ENCODE assay signal across 11 cellular contexts in genomic region chr17:511833-512251, GRCh38.
A peak's percentile ranks its signal among the peaks of the same experiment; 100 is the strongest.
DNase-seq lines count a peak whose midpoint lies in the region; ATAC-seq, FAIRE-seq and TF ChIP-seq lines count a peak whose summit lies in the region.
"Had no signal": no experiment of that assay in that cellular context is flagged by ENCODE, and none has a peak within 500 bp of the region (broad histone marks: within the 10 kb centered on the region; RNA-seq: fewer than 3 reads in every experiment).

No MANE protein-coding gene starts in this region.

- H3K4me1 Mint-ChIP-seq in GM23338 = peaks cover 10% of the 10 kb centered on the region; the same call in 1 of the 3 replicates
- peaks cover 19% of the 10 kb centered on the region for H3K4me1 Mint-ChIP-seq in astrocyte (ENCODE audit: low read depth, unreplicated experiment)
- H3K4me1 Mint-ChIP-seq in natural killer cell treated with Interleukin-12 subunit alpha and Interleukin-12 subunit beta and Interleukin-15 and Interleukin-18, amount 100 ng/mL, for 72 hours (ENCODE audit: low read depth in 2 of 2) = no peaks in the 10 kb centered on the region

- no peaks in the 10 kb centered on the region for H4K20me1 ChIP-seq in GM23338 (replicated peaks; ENCODE audit: insufficient read depth)
- no peaks in the 10 kb centered on the region for H4K20me1 ChIP-seq in astrocyte (ENCODE audit: insufficient read depth, low read length)
- H4K20me1 ChIP-seq in hepatocyte (ENCODE audit: insufficient read depth, poor library complexity, severe bottlenecking) = no peaks in the 10 kb centered on the region
- no peaks in the 10 kb centered on the region for H4K20me1 ChIP-seq in smooth muscle cell (ENCODE audit: low read depth)

- H3F3A ChIP-seq in GM23338 (replicated peaks; ENCODE audit: low read depth) (no peaks in the 10 kb centered on the region), smooth muscle cell (ENCODE audit: low read depth) (peaks cover 20% of the 10 kb centered on the region)

- H3K27me3 Mint-ChIP-seq in GM23338 (ENCODE audit: insufficient read depth, low read depth, poor library complexity) = peaks cover 16% of the 10 kb centered on the region
- H3K27me3 Mint-ChIP-seq in astrocyte (ENCODE audit: low read depth, unreplicated experiment) = peaks cover 5% of the 10 kb centered on the region
- H3K27me3 Mint-ChIP-seq in natural killer cell treated with Interleukin-12 subunit alpha and Interleukin-12 subunit beta and Interleukin-15 and Interleukin-18, amount 100 ng/mL, for 72 hours = no peaks in the 10 kb centered on the region

- peaks cover 64% of the 10 kb centered on the region for H3K9me3 Mint-ChIP-seq in GM23338
- peaks cover 11% of the 10 kb centered on the region for H3K9me3 Mint-ChIP-seq in astrocyte (ENCODE audit: unreplicated experiment)
- peaks cover 4% of the 10 kb centered on the region for H3K9me3 Mint-ChIP-seq in natural killer cell treated with Interleukin-12 subunit alpha and Interleukin-12 subunit beta and Interleukin-15 and Interleukin-18, amount 100 ng/mL, for 72 hours

- no peak for TF ChIP-seq CTCF in GM23338 (conservative IDR thresholded peaks at IDR 0.05; ENCODE audit: low read depth in 2 of 2)
- no peak for TF ChIP-seq CTCF in astrocyte (IDR thresholded peaks at IDR 0.05; ENCODE audit: insufficient read depth, low read depth, low read length)
- TF ChIP-seq CTCF in hepatocyte (IDR thresholded peaks at IDR 0.05; ENCODE audit: poor library complexity) = no peak
- no peak for TF ChIP-seq CTCF in smooth muscle cell (IDR thresholded peaks at IDR 0.05; ENCODE audit: borderline replicate concordance, insufficient read depth, poor library complexity, severe bottlenecking)

- no peak for FAIRE-seq in astrocyte (lab: Jason Lieb, UNC)

- no peak overlapping the region for H3K4me2 ChIP-seq in GM23338
- H3K4me2 ChIP-seq in astrocyte (ENCODE audit: low read length) = peak overlapping the region; percentile 75
- peak overlapping the region; percentile 54 for H3K4me2 ChIP-seq in hepatocyte
- H3K4me2 ChIP-seq in smooth muscle cell = peak overlapping the region; percentile 77

- H3K9me3 ChIP-seq in astrocyte (ENCODE audit: insufficient read depth, low read depth, low read length) (peaks cover 3% of the 10 kb centered on the region), hepatocyte (ENCODE audit: low read depth) (no peaks in the 10 kb centered on the region), smooth muscle cell (replicated peaks; ENCODE audit: low read depth) (no peaks in the 10 kb centered on the region)

- 0 out of 2 replicates have a peak, but pooled peaks cover 5% of the 10 kb centered on the region for H3K4me1 ChIP-seq in GM23338 (ENCODE audit: insufficient read depth)
- H3K4me1 ChIP-seq in astrocyte (ENCODE audit: insufficient read depth, low read length) = peaks cover 17% of the 10 kb centered on the region
- H3K4me1 ChIP-seq in hepatocyte (ENCODE audit: insufficient read depth) = peaks cover 23% of the 10 kb centered on the region
- H3K4me1 ChIP-seq in smooth muscle cell (ENCODE audit: low read depth) = peaks cover 18% of the 10 kb centered on the region

- no peak for ATAC-seq in GM23338
- ATAC-seq in natural killer cell treated with Interleukin-12 subunit alpha and Interleukin-12 subunit beta and Interleukin-15 and Interleukin-18, amount 100 ng/mL, for 72 hours = no peak

- H3K27ac ChIP-seq in GM23338 (ENCODE audit: low read depth) (no peak overlapping the region), astrocyte (ENCODE audit: low read depth, low read length) (peak overlapping the region; percentile 57), hepatocyte (no peak overlapping the region), smooth muscle cell (ENCODE audit: low read depth) (peak overlapping the region; percentile 93), substantia nigra (ENCODE audit: low read depth, low read length, poor library complexity, severe bottlenecking) (no peak overlapping the region)

- H3K27me3 ChIP-seq in GM23338 (ENCODE audit: insufficient read depth) = no peaks in the 10 kb centered on the region
- H3K27me3 ChIP-seq in astrocyte (ENCODE audit: insufficient read depth, low read length) = no peaks in the 10 kb centered on the region
- H3K27me3 ChIP-seq in hepatocyte = no peaks in the 10 kb centered on the region
- H3K27me3 ChIP-seq in smooth muscle cell (ENCODE audit: low read depth) = no peaks in the 10 kb centered on the region

- H3K4me3 ChIP-seq in GM23338 = no peak overlapping the region
- peak overlapping the region; percentile 15 for H3K4me3 ChIP-seq in astrocyte (ENCODE audit: insufficient read depth, low read depth, low read length)
- no peak overlapping the region for H3K4me3 ChIP-seq in hepatocyte
- peak overlapping the region; percentile 15 for H3K4me3 ChIP-seq in smooth muscle cell

- H2AFZ ChIP-seq in GM23338 (no peak overlapping the region), astrocyte (ENCODE audit: low read depth, low read length) (no peak overlapping the region), hepatocyte (no peak overlapping the region), smooth muscle cell (ENCODE audit: low read depth) (no peak overlapping the region)

- H3K4me3 Mint-ChIP-seq in GM23338 (no peak overlapping the region), astrocyte (ENCODE audit: unreplicated experiment) (no peak overlapping the region)
- H3K4me3 Mint-ChIP-seq in natural killer cell treated with Interleukin-12 subunit alpha and Interleukin-12 subunit beta and Interleukin-15 and Interleukin-18, amount 100 ng/mL, for 72 hours = no peak overlapping the region

- H3K36me3 Mint-ChIP-seq in GM23338 (ENCODE audit: low read depth) = peaks cover 29% of the 10 kb centered on the region
- peaks cover 16% of the 10 kb centered on the region for H3K36me3 Mint-ChIP-seq in astrocyte (ENCODE audit: low read depth, unreplicated experiment)
- no peaks in the 10 kb centered on the region for H3K36me3 Mint-ChIP-seq in natural killer cell treated with Interleukin-12 subunit alpha and Interleukin-12 subunit beta and Interleukin-15 and Interleukin-18, amount 100 ng/mL, for 72 hours

- 51% methylated on average over 12 of the region's 12 CpGs for WGBS in hepatocyte (ENCODE audit: low lambda C conversion rate, missing lambda C conversion rate)
- WGBS in smooth muscle cell (ENCODE audit: low lambda C conversion rate) = 29% methylated on average over 12 of the region's 12 CpGs

- DNase-seq in GM23338 (ENCODE audit: low spot score) (peak; percentile 15), astrocyte (ENCODE audit: low read depth) (peak; percentile 11), hepatocyte (ENCODE audit: low spot score) (no peak), smooth muscle cell (lab: John Stamatoyannopoulos, UW; ENCODE audit: unreplicated experiment) (no peak), substantia nigra (lab: John Stamatoyannopoulos, UW) (no peak), T-helper 1 cell (no peak)
- DNase-seq in natural killer cell treated with Interleukin-12 subunit alpha and Interleukin-12 subunit beta and Interleukin-15 and Interleukin-18, amount 100 ng/mL, for 72 hours (ENCODE audit: low spot score) = no peak
- DNase-seq: activated CD4-positive, alpha-beta T cell treated with anti-CD3 and anti-CD28 coated beads for 1 hour; Calu3; cerebellar nuclear complex; SHP77 treated with DMSO at 0.1 percent for 48 hours had no signal

- H3K9ac ChIP-seq in astrocyte (ENCODE audit: low read length) (peak overlapping the region; percentile 45), smooth muscle cell (ENCODE audit: low read depth) (peak overlapping the region; percentile 64)

- H3K27ac Mint-ChIP-seq in GM23338 (no peak overlapping the region), astrocyte (ENCODE audit: unreplicated experiment) (peak overlapping the region; percentile 47)
- H3K27ac Mint-ChIP-seq in natural killer cell treated with Interleukin-12 subunit alpha and Interleukin-12 subunit beta and Interleukin-15 and Interleukin-18, amount 100 ng/mL, for 72 hours = no peak overlapping the region

- H3K36me3 ChIP-seq in GM23338 (ENCODE audit: insufficient read depth) (no peaks in the 10 kb centered on the region), astrocyte (ENCODE audit: insufficient read depth, low read length) (no peaks in the 10 kb centered on the region), hepatocyte (replicated peaks; ENCODE audit: insufficient read depth, low read depth) (no peaks in the 10 kb centered on the region), smooth muscle cell (ENCODE audit: low read depth) (no peaks in the 10 kb centered on the region)

- no peaks in the 10 kb centered on the region for H3K79me2 ChIP-seq in GM23338 (replicated peaks; ENCODE audit: insufficient read depth)
- no peaks in the 10 kb centered on the region for H3K79me2 ChIP-seq in astrocyte (ENCODE audit: insufficient read depth, low read length)
- no peaks in the 10 kb centered on the region for H3K79me2 ChIP-seq in hepatocyte
- no peaks in the 10 kb centered on the region for H3K79me2 ChIP-seq in smooth muscle cell (ENCODE audit: low read depth)

- H3K9me2 ChIP-seq in GM23338 (ENCODE audit: insufficient read depth) = no peaks in the 10 kb centered on the region
- H3K9me2 ChIP-seq in hepatocyte (replicated peaks; ENCODE audit: insufficient read depth) = no peaks in the 10 kb centered on the region

TF ChIP-seq in GM23338, 12 proteins besides CTCF, POLR2A, EP300 and RAD21 (continues in another document):
- TF ChIP-seq STAT1 (IDR thresholded peaks at IDR 0.05; ENCODE audit: unreplicated experiment) (no peak), CREB1 (CRISPR knock-in tag; IDR thresholded peaks at IDR 0.05; ENCODE audit: low read depth) (no peak), JUNB (IDR thresholded peaks at IDR 0.05; ENCODE audit: unreplicated experiment) (no peak), EZH2phosphoT487 (IDR thresholded peaks at IDR 0.05; ENCODE audit: unreplicated experiment) (no peak), POLR2AphosphoS5 (IDR thresholded peaks at IDR 0.05; ENCODE audit: low read depth) (no peak)

Comparison
In these comparisons a context has a peak if more than half of its experiments do, and no peak if none do; other contexts are left out.
1. DNase-seq: peak in GM23338 (single experiment) and astrocyte (single experiment); none in hepatocyte (single experiment), smooth muscle cell (single experiment), natural killer cell treated with Interleukin-12 subunit alpha and Interleukin-12 subunit beta and Interleukin-15 and Interleukin-18, amount 100 ng/mL, for 72 hours (single experiment), substantia nigra (0 of 49) and T-helper 1 cell (0 of 5).
2. H3K27ac ChIP-seq: peak in astrocyte (single experiment) and smooth muscle cell (single experiment); none in GM23338 (single experiment), hepatocyte (single experiment) and substantia nigra (single experiment).
3. H3K4me3 ChIP-seq: peak in astrocyte (single experiment) and smooth muscle cell (single experiment); none in GM23338 (single experiment) and hepatocyte (single experiment).